ENCODE assay signal across 23 cellular contexts in the genomic region with DNA sequence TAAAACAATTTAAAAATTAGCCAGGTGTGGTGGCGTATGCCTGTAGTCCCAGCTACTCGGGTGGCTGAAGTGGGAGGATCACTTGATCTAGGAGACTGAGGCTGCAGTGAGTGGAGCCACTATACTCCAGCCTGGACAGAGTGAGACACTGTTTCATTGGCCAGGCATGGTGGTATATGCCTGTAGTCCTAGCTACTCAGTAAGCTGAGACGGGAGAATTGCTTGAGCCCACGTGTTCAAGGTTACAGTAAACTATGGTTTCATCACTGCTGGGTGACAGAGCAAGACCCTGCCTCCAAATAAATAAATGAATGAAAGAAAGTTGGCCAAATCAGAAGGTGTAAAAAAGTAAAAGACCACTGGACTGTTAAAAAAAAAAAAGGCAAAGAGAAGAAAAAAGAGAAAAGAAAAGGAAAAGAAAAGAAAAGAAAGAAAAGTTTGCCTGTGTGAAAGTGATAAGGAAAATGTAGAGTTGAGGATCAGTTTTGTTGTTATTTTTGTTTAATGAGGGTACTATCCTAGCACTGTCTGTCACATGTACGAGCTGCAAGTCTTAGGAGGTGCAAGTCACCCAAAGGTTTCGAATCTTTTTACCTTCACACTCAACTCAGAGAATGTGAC. TPM values are rescaled to one million over a fixed set of nuclear protein-coding genes. Genes with fewer than 3 reads are reported as not detected.
DNase-seq lines count a peak whose midpoint lies in the region; ATAC-seq and TF ChIP-seq lines count a peak whose summit lies in the region.
"Had no signal": no experiment of that assay in that cellular context is flagged by ENCODE, and none has a peak within 500 bp of the region (broad histone marks: within the 10 kb centered on the region; RNA-seq: fewer than 3 reads in every experiment).

No MANE protein-coding gene starts in this region.

- no peak overlapping the region for H3K4me2 ChIP-seq in IMR-90 (ENCODE audit: low read depth, low read length)

- peak overlapping the region; percentile 5 for H3K27ac Mint-ChIP-seq in CD4-positive, alpha-beta T cell
- H3K27ac Mint-ChIP-seq in brain (peak overlapping the region in 3 of 5 experiments; percentile 6 to 62 (median 14)), natural killer cell (peak overlapping the region; percentile 56 to 76)

- H4K91ac ChIP-seq in IMR-90 (ENCODE audit: insufficient read depth, low read depth, low read length) = no peak overlapping the region

- H2BK120ac ChIP-seq in IMR-90 (ENCODE audit: low read depth, low read length) = no peak overlapping the region

- peaks cover 22% of the 10 kb centered on the region; the same call in 1 of the 2 replicates for H3K9me1 ChIP-seq in IMR-90 (ENCODE audit: insufficient read depth, low read length)

- no peak overlapping the region for H4K8ac ChIP-seq in IMR-90 (ENCODE audit: low read depth in 2 of 2, low read length in 2 of 2)

- no peak overlapping the region for H3K27ac ChIP-seq in CD4-positive, alpha-beta T cell (ENCODE audit: low read depth, low read length)
- H3K27ac ChIP-seq in IMR-90 (ENCODE audit: insufficient read depth, low read length) = no peak overlapping the region
- H3K27ac ChIP-seq: brain microvascular endothelial cell, coronary artery, thyroid gland had no signal

- WGBS in IMR-90 (ENCODE audit: extremely low coverage in 2 of 2, insufficient read length in 1 of 2), 2 experiments = no CpG with 5 or more reads among the region's 6 CpGs

- no peak overlapping the region for H2BK20ac ChIP-seq in IMR-90 (ENCODE audit: low read depth, low read length)

- 0 out of 2 replicates have a peak overlapping the region, but pooled peaks have one; percentile 1 for H3K14ac ChIP-seq in IMR-90 (replicated peaks; ENCODE audit: low read depth, low read length)

- H2BK15ac ChIP-seq in IMR-90 (ENCODE audit: low read depth, low read length) = no peak overlapping the region

- H3K4me3 ChIP-seq in IMR-90 (ENCODE audit: insufficient read depth, low read depth, low read length) = no peak overlapping the region
- H3K4me3 ChIP-seq: coronary artery, skin epidermis, thyroid gland had no signal

- no peak overlapping the region for H3K56ac ChIP-seq in IMR-90 (ENCODE audit: extremely low read depth, insufficient read depth, low read length)

- no peaks in the 10 kb centered on the region for H3K27me3 ChIP-seq in CD4-positive, alpha-beta T cell (ENCODE audit: control insufficient read depth, insufficient read depth, low read length)
- H3K27me3 ChIP-seq in IMR-90 (ENCODE audit: control insufficient read depth, insufficient read depth, low read length) = no peaks in the 10 kb centered on the region
- H3K27me3 ChIP-seq: brain microvascular endothelial cell, thyroid gland had no signal

- H3K36me3 ChIP-seq in IMR-90 (ENCODE audit: control insufficient read depth, insufficient read depth, low read length) = no peaks in the 10 kb centered on the region
- H3K36me3 ChIP-seq: brain microvascular endothelial cell, thyroid gland had no signal

- H3K4me1 ChIP-seq in IMR-90 (ENCODE audit: control insufficient read depth, insufficient read depth, low read length) = peaks cover 14% of the 10 kb centered on the region

- no peak for TF ChIP-seq CTCF in CD4-positive, alpha-beta T cell (IDR thresholded peaks at IDR 0.05)
- TF ChIP-seq CTCF in IMR-90 (conservative IDR thresholded peaks at IDR 0.05; ENCODE audit: low read depth, low read length) (no peak), brain (conservative IDR thresholded peaks at IDR 0.05) (no peak), natural killer cell (IDR thresholded peaks at IDR 0.05) (no peak)

- H3K9ac ChIP-seq in IMR-90 (ENCODE audit: low read depth, low read length) = no peak overlapping the region

- no peak overlapping the region for H2AFZ ChIP-seq in IMR-90 (replicated peaks; ENCODE audit: low read length, poor library complexity)

- no peaks in the 10 kb centered on the region for H3K36me3 Mint-ChIP-seq in CD4-positive, alpha-beta T cell (ENCODE audit: low read depth)
- H3K36me3 Mint-ChIP-seq in brain (no peaks in the 10 kb centered on the region), natural killer cell (no peaks in the 10 kb centered on the region)

- in situ Hi-C loops in IMR-90 (cut with MboI; ENCODE audit: low sequenced_read_pairs) = no loop called here

- dilution Hi-C loops in IMR-90 (cut with HindIII; ENCODE audit: low sequenced_read_pairs, unreplicated experiment) = no loop called here

- CTCF ChIA-PET in CD4-positive, alpha-beta T cell (lab: Charles Lee) = no interaction called here
- CTCF ChIA-PET in IMR-90 (lab: Yijun Ruan, JAX) = no interaction called here

- H3K27me3 Mint-ChIP-seq in CD4-positive, alpha-beta T cell = no peaks in the 10 kb centered on the region
- no peaks in the 10 kb centered on the region for H3K27me3 Mint-ChIP-seq in brain
- no peaks in the 10 kb centered on the region for H3K27me3 Mint-ChIP-seq in natural killer cell (ENCODE audit: low read depth in 2 of 2)

- H3K4me3 Mint-ChIP-seq in CD4-positive, alpha-beta T cell = no peak overlapping the region
- no peak overlapping the region for H3K4me3 Mint-ChIP-seq in brain
- peak overlapping the region; percentile 9 for H3K4me3 Mint-ChIP-seq in natural killer cell
- H3K4me3 Mint-ChIP-seq: nephron progenitor cell had no signal

- no peak for TF ChIP-seq RAD21 in IMR-90 (IDR thresholded peaks at IDR 0.05; ENCODE audit: low read length)

- POLR2A ChIA-PET in CD4-positive, alpha-beta T cell (lab: Charles Lee) = no interaction called here
- POLR2A ChIA-PET in IMR-90 (lab: Charles Lee; ENCODE audit: unreplicated experiment) = no interaction called here

- H3K79me1 ChIP-seq in IMR-90 (ENCODE audit: low read depth in 1 of 2, low read length in 2 of 2) = peaks cover 13 to 86% of the 10 kb centered on the region in 2 experiments; a peak in 3 of 4 replicates

- H3K23ac ChIP-seq in IMR-90 (ENCODE audit: low read depth, low read length) = no peak overlapping the region; the same call in 1 of the 2 replicates

- no peaks in the 10 kb centered on the region for H3K9me3 Mint-ChIP-seq in CD4-positive, alpha-beta T cell
- H3K9me3 Mint-ChIP-seq in brain (no peaks in the 10 kb centered on the region), natural killer cell (no peaks in the 10 kb centered on the region)
- H3K9me3 Mint-ChIP-seq: nephron progenitor cell had no signal

- intact Hi-C loops in CD4-positive, alpha-beta T cell (cut with DNase I, micrococcal nuclease) = loop anchor here in 1 of 2 experiments (5.0 kb wide), 1 partner anchor 51 kb away; a partner anchor contains a TSS
- intact Hi-C loops in IMR-90 (cut with micrococcal nuclease) = no loop called here
- intact Hi-C loops in natural killer cell (cut with micrococcal nuclease) = no loop called here

- H3K4me1 Mint-ChIP-seq in CD4-positive, alpha-beta T cell (ENCODE audit: low read depth) = peaks cover 75% of the 10 kb centered on the region
- H3K4me1 Mint-ChIP-seq in brain (peaks cover 71% of the 10 kb centered on the region), natural killer cell (peaks cover 63 to 90% of the 10 kb centered on the region in 2 donors)

- ATAC-seq in CD4-positive, alpha-beta T cell (ENCODE audit: poor library complexity) = no peak
- ATAC-seq in IMR-90 (ENCODE audit: low read depth) = no peak
- peak; percentile 45 to 74 (median 45) for ATAC-seq in natural killer cell
- no peak for ATAC-seq in HG03442 (IDR thresholded peaks at IDR 0.05; ENCODE audit: unreplicated experiment)
- no peak for ATAC-seq in GM21360 (IDR thresholded peaks at IDR 0.05; ENCODE audit: unreplicated experiment)
- ATAC-seq: left cardiac atrium, Right ventricle myocardium inferior had no signal

- TF ChIP-seq POLR2A in IMR-90 (IDR thresholded peaks at IDR 0.05; ENCODE audit: low read depth, low read length) = no peak

- no peak overlapping the region for H2BK5ac ChIP-seq in IMR-90 (ENCODE audit: low read depth, low read length, poor library complexity, severe bottlenecking)

- H2AK9ac ChIP-seq in IMR-90 (replicated peaks; ENCODE audit: low read depth, low read length, poor library complexity) = no peak overlapping the region

- no peak for DNase-seq in CD4-positive, alpha-beta T cell
- DNase-seq in IMR-90 (no peak), natural killer cell (no peak), NCI-H2029 (lab: John Stamatoyannopoulos, UW) (no peak)
- DNase-seq in activated effector memory CD4-positive, alpha-beta T cell treated with anti-CD3 and anti-CD28 coated beads, Interleukin-2, amount 50 U/mL, for 16 hours = no peak
- DNase-seq: activated gamma-delta T cell; brain microvascular endothelial cell; GF-D8; HCEC 1CT; Kasumi-1; left cardiac atrium; NCI-H187; NCI-H69; nephron progenitor cell; stimulated activated CD4-positive, alpha-beta T cell treated with anti-CD3 and anti-CD28 coated beads, Interleukin-2, amount 100 ng/mL, for 24 hours; stimulated activated naive CD4-positive, alpha-beta T cell treated with Interleukin-2 at 50 U/mL for 16 hours; thyroid gland had no signal

- no peak overlapping the region for H2AK5ac ChIP-seq in IMR-90 (ENCODE audit: low read depth, low read length)

- peaks cover 71% of the 10 kb centered on the region for H4K20me1 ChIP-seq in IMR-90 (ENCODE audit: insufficient read depth, low read length)

- H3K18ac ChIP-seq in IMR-90 (ENCODE audit: low read depth, low read length) = no peak overlapping the region

- no TSS peak for BruUV-seq in IMR-90 (replicated peaks; lab: Mats Ljungman, UMichigan)

- H3K9me3 ChIP-seq in CD4-positive, alpha-beta T cell (ENCODE audit: control insufficient read depth, low read length) = no peaks in the 10 kb centered on the region
- H3K9me3 ChIP-seq in IMR-90 (ENCODE audit: control insufficient read depth, insufficient read depth, low read length) = no peaks in the 10 kb centered on the region
- H3K9me3 ChIP-seq: thyroid gland had no signal

- no peak overlapping the region for H3K4ac ChIP-seq in IMR-90 (ENCODE audit: low read depth, low read length)

- no peak overlapping the region for H4K5ac ChIP-seq in IMR-90 (ENCODE audit: low read depth, low read length)

TF ChIP-seq in IMR-90, 13 proteins besides CTCF, POLR2A, EP300 and RAD21 (continues in another document):
- no peak for TF ChIP-seq MAFK (IDR thresholded peaks at IDR 0.05; ENCODE audit: low read depth, low read length)
- TF ChIP-seq CHD1 (IDR thresholded peaks at IDR 0.05; ENCODE audit: low read depth, low read length) = no peak
- TF ChIP-seq MXI1 (IDR thresholded peaks at IDR 0.05; ENCODE audit: borderline replicate concordance, low read depth, low read length) = no peak
- no peak for TF ChIP-seq RCOR1 (IDR thresholded peaks at IDR 0.05; ENCODE audit: insufficient replicate concordance, low read length)
- no peak for TF ChIP-seq SMC3 (IDR thresholded peaks at IDR 0.05; ENCODE audit: low read depth, low read length)
- TF ChIP-seq RFX5 (IDR thresholded peaks at IDR 0.05; ENCODE audit: low read depth, low read length) = no peak
- no peak for TF ChIP-seq MAZ (IDR thresholded peaks at IDR 0.05; ENCODE audit: borderline replicate concordance, low read depth, low read length)

RNA-seq across cellular contexts. Expression of a gene that starts 52.3 kb away (rescaled TPM):
- total RNA-seq in CD4-positive, alpha-beta T cell = 10 to 100 TPM; 20.1 to 23.7 TPM
- total RNA-seq in IMR-90 (2012; rRNA removed) = 31.7 and 36.1 TPM in 2 replicates
- polyA plus RNA-seq in IMR-90 (2012; rRNA removed) = 12.9 and 13.1 TPM in 2 replicates
- polyA plus RNA-seq in IMR-90 (2012; cell fraction: cytosol; rRNA removed) = 5.5 and 5.7 TPM in 2 replicates
- 6.7 and 17.7 TPM in 2 replicates for polyA plus RNA-seq in IMR-90 (2012; cell fraction: nucleus; rRNA removed; ENCODE audit: low replicate concordance)
- 6.7 TPM for polyA plus RNA-seq in brain (ENCODE audit: insufficient read depth, low read depth, low replicate concordance)
- 10 to 100 TPM; 37.0 to 49.4 (median 39.6) TPM for total RNA-seq in natural killer cell

Comparison
In these comparisons a context has a peak if more than half of its experiments do, and no peak if none do; other contexts are left out.
1. ATAC-seq: peak in natural killer cell (3 of 3); none in CD4-positive, alpha-beta T cell (single experiment), IMR-90 (single experiment), HG03442 (single experiment) and GM21360 (single experiment).
2. H3K27ac Mint-ChIP-seq: peak in every context shown above with its lines; median percentile 66 in natural killer cell; 14 in brain; 5 in CD4-positive, alpha-beta T cell.